ENCODE assay signal across 12 cellular contexts in genomic region chr6:55882731-55883595, GRCh38. TPM values are rescaled to one million over a fixed set of nuclear protein-coding genes. Genes with fewer than 3 reads are reported as not detected.
DNase-seq lines count a peak whose midpoint lies in the region; ATAC-seq and TF ChIP-seq lines count a peak whose summit lies in the region.
"Had no signal": no experiment of that assay in that cellular context is flagged by ENCODE, and none has a peak within 500 bp of the region (broad histone marks: within the 10 kb centered on the region; RNA-seq: fewer than 3 reads in every experiment).

No MANE protein-coding gene starts in this region.

- H3K4me1 ChIP-seq in RWPE2 (ENCODE audit: insufficient read depth, poor library complexity, severe bottlenecking) = peaks cover 15% of the 10 kb centered on the region
- H3K4me1 ChIP-seq: ascending aorta had no signal

- TF ChIP-seq CTCF in RWPE2 (IDR thresholded peaks at IDR 0.05; ENCODE audit: poor library complexity, severe bottlenecking) = no peak
- no peak for TF ChIP-seq CTCF in fibroblast of the aortic adventitia (IDR thresholded peaks at IDR 0.05; ENCODE audit: insufficient read depth, low read length)
- no peak for TF ChIP-seq CTCF in omental fat pad (IDR thresholded peaks at IDR 0.05)

- H3K27ac ChIP-seq in RWPE2 (ENCODE audit: poor library complexity, severe bottlenecking) = peak overlapping the region; percentile 52
- H3K27ac ChIP-seq: ascending aorta, SK-N-MC had no signal

- ATAC-seq in RWPE2 (ENCODE audit: low read depth) (peak; percentile 79), omental fat pad (ENCODE audit: low FRiP score) (peak; percentile 64), HG02610 (IDR thresholded peaks at IDR 0.05; ENCODE audit: unreplicated experiment) (no peak), HG02973 (IDR thresholded peaks at IDR 0.05; ENCODE audit: unreplicated experiment) (no peak), GM21723 (IDR thresholded peaks at IDR 0.05; ENCODE audit: unreplicated experiment) (no peak)

- no peaks in the 10 kb centered on the region for H3K27me3 ChIP-seq in RWPE2 (ENCODE audit: insufficient read depth, poor library complexity, severe bottlenecking)
- H3K27me3 ChIP-seq: ascending aorta had no signal

- H3K9me3 ChIP-seq in RWPE2 (ENCODE audit: severe bottlenecking) = no peaks in the 10 kb centered on the region
- H3K9me3 ChIP-seq: ascending aorta had no signal

- no peak overlapping the region for H3K4me3 ChIP-seq in RWPE2 (ENCODE audit: severe bottlenecking)
- H3K4me3 ChIP-seq in fibroblast of the aortic adventitia (ENCODE audit: low read depth, low read length) = no peak overlapping the region
- H3K4me3 ChIP-seq: ascending aorta, SK-N-MC had no signal

- no peaks in the 10 kb centered on the region for H3K36me3 ChIP-seq in RWPE2 (ENCODE audit: low read depth)
- H3K36me3 ChIP-seq: ascending aorta had no signal

- DNase-seq in ELR (ENCODE audit: low read depth) (peak; percentile 93), RWPE2 (ENCODE audit: low spot score) (no peak), fibroblast of the aortic adventitia (ENCODE audit: low read depth) (peak; percentile 94), omental fat pad (ENCODE audit: low spot score) (no peak), mucosa of gallbladder (ENCODE audit: low spot score) (no peak)
- DNase-seq: DMS153, NCI-H1694 treated with DMSO at 0.1 percent for 48 hours had no signal

RNA-seq across cellular contexts. Expression of gene BMP5, which starts 7.6 kb away (rescaled TPM):
- total RNA-seq in fibroblast of the aortic adventitia (ENCODE audit: low replicate concordance) (not detected in 2 replicates), omental fat pad (1 to 10 TPM in 1 of 4 donors, not detected in 3; 1.4 TPM), mucosa of gallbladder (2.4 TPM)
- total RNA-seq: ascending aorta had no signal

Comparison
In these comparisons a context has a peak if more than half of its experiments do, and no peak if none do; other contexts are left out.
1. DNase-seq: peak in ELR (single experiment) and fibroblast of the aortic adventitia (single experiment); none in RWPE2 (single experiment), omental fat pad (single experiment) and mucosa of gallbladder (single experiment).
2. ATAC-seq: peak in RWPE2 (single experiment) and omental fat pad (single experiment); none in HG02610 (single experiment), HG02973 (single experiment) and GM21723 (single experiment).